ENCODE assay signal across 9 cellular contexts in genomic region chr1:9787702-9788101, GRCh38. TPM values are rescaled to one million over a fixed set of nuclear protein-coding genes. Genes with fewer than 3 reads are reported as not detected.
DNase-seq lines count a peak whose midpoint lies in the region; ATAC-seq and TF ChIP-seq lines count a peak whose summit lies in the region.
"Had no signal": no experiment of that assay in that cellular context is flagged by ENCODE, and none has a peak within 500 bp of the region (broad histone marks: within the 10 kb centered on the region; RNA-seq: fewer than 3 reads in every experiment).

No MANE protein-coding gene starts in this region.

- no peak for TF ChIP-seq POLR2A in heart left ventricle (IDR thresholded peaks at IDR 0.05)

- H3K4me3 ChIP-seq in heart left ventricle = peak overlapping the region in 1 of 12 donors; percentile 23
- H3K4me3 ChIP-seq: lung had no signal

- H4K5ac ChIP-seq in H9 (ENCODE audit: insufficient read length, low read depth, low read length) = no peak overlapping the region

- H3K4me1 ChIP-seq in heart left ventricle = peaks cover 0 to 12% (median 5%) of the 10 kb centered on the region in 12 donors
- H3K4me1 ChIP-seq in H9 (ENCODE audit: insufficient read depth, low read length) = peaks cover 2% of the 10 kb centered on the region; the same call in 1 of the 2 replicates

- intact Hi-C loops in heart left ventricle (cut with DNase I) = loop anchor here in 3 of 10 donors (2.0 to 5.0 kb wide), 2 partner anchors 80 to 81 kb away; no protein-coding TSS in a partner anchor

- peaks cover 17% of the 10 kb centered on the region for H3K36me3 Mint-ChIP-seq in activated CD4-positive, alpha-beta memory T cell treated with anti-CD3 and anti-CD28 coated beads, Interleukin-2, amount 10 ng/mL, durations not matched to agents 7 days and 5 days (ENCODE audit: low read depth)
- peaks cover 6 to 18% (median 6%) of the 10 kb centered on the region in 3 experiments; a peak in 4 of 7 replicates for H3K36me3 Mint-ChIP-seq in H9 (ENCODE audit: insufficient read depth in 1 of 3, low read depth in 3 of 3)

- CTCF ChIA-PET in activated CD4-positive, alpha-beta memory T cell treated with anti-CD3 and anti-CD28 coated beads, Interleukin-2, amount 10 ng/mL, durations not matched to agents 7 days and 5 days (lab: Charles Lee) = interaction anchor here (0.8 to 8.2 kb wide), 6 partner anchors 10 to 259 kb away, joined by 3 to 141 read pairs (median 4); no protein-coding TSS in a partner anchor

- H3K27me3 Mint-ChIP-seq in activated CD4-positive, alpha-beta memory T cell treated with anti-CD3 and anti-CD28 coated beads, Interleukin-2, amount 10 ng/mL, durations not matched to agents 7 days and 5 days = no peaks in the 10 kb centered on the region
- H3K27me3 Mint-ChIP-seq in H9 (ENCODE audit: low read depth) = no peaks in the 10 kb centered on the region; the same call in 1 of the 2 replicates

- TF ChIP-seq CTCF in heart left ventricle (IDR thresholded peaks at IDR 0.05) (no peak), H9 (conservative IDR thresholded peaks at IDR 0.05) (no peak)

- H3K27me3 ChIP-seq in heart left ventricle (no peaks in the 10 kb centered on the region), H9 (ENCODE audit: insufficient read depth, low read length) (no peaks in the 10 kb centered on the region)

- H3K27ac ChIP-seq in heart left ventricle (peak overlapping the region in 1 of 12 donors; percentile 54), H9 (ENCODE audit: insufficient read length, low read depth, low read length) (no peak overlapping the region)

- peak overlapping the region; percentile 87 for H3K27ac Mint-ChIP-seq in activated CD4-positive, alpha-beta memory T cell treated with anti-CD3 and anti-CD28 coated beads, Interleukin-2, amount 10 ng/mL, durations not matched to agents 7 days and 5 days
- peak overlapping the region in 1 of 3 experiments; percentile 79; a peak in 3 of 7 replicates for H3K27ac Mint-ChIP-seq in H9

- H2BK5ac ChIP-seq in H9 (ENCODE audit: insufficient read length, low read length) = no peak overlapping the region

- H3K79me1 ChIP-seq in H9 (ENCODE audit: insufficient read depth, low read depth, low read length, poor library complexity, severe bottlenecking) = peaks cover 17% of the 10 kb centered on the region

- H3K4me1 Mint-ChIP-seq in activated CD4-positive, alpha-beta memory T cell treated with anti-CD3 and anti-CD28 coated beads, Interleukin-2, amount 10 ng/mL, durations not matched to agents 7 days and 5 days = peaks cover 43% of the 10 kb centered on the region
- peaks cover 23 to 34% of the 10 kb centered on the region in 2 experiments for H3K4me1 Mint-ChIP-seq in H9

- H3K4me2 ChIP-seq in H9 (ENCODE audit: insufficient read depth, insufficient read length, low read length) = no peak overlapping the region

- peak overlapping the region; percentile 64 for H3K4me3 Mint-ChIP-seq in activated CD4-positive, alpha-beta memory T cell treated with anti-CD3 and anti-CD28 coated beads, Interleukin-2, amount 10 ng/mL, durations not matched to agents 7 days and 5 days
- H3K4me3 Mint-ChIP-seq in H9 = no peak overlapping the region

- no peak overlapping the region for H3K23ac ChIP-seq in H9 (ENCODE audit: insufficient read length, low read depth, low read length)

- no peaks in the 10 kb centered on the region for H3K36me3 ChIP-seq in heart left ventricle

- H4K8ac ChIP-seq in H9 (replicated peaks; ENCODE audit: insufficient read length, low read depth, low read length) = no peak overlapping the region

- peak; percentile 69 for DNase-seq in activated CD4-positive, alpha-beta memory T cell treated with anti-CD3 and anti-CD28 coated beads, Interleukin-2, amount 10 ng/mL, durations not matched to agents 7 days and 5 days
- DNase-seq in stimulated activated CD4-positive, alpha-beta T cell treated with anti-CD3 and anti-CD28 coated beads, Interleukin-15, amount 100 ng/mL, for 24 hours = peak; percentile 68
- DNase-seq in NK-92 (lab: John Stamatoyannopoulos, UW; ENCODE audit: unreplicated experiment) (no peak), heart left ventricle (no peak), H9 (no peak), NCI-H345 treated with DMSO at 0.1 percent for 48 hours (lab: John Stamatoyannopoulos, UW; ENCODE audit: unreplicated experiment) (no peak)

- no peaks in the 10 kb centered on the region for H3K9me3 ChIP-seq in heart left ventricle
- H3K9me3 ChIP-seq in H9 (ENCODE audit: control insufficient read depth, low read depth, low read length) = no peaks in the 10 kb centered on the region

- no peaks in the 10 kb centered on the region for H4K20me1 ChIP-seq in H9 (ENCODE audit: control insufficient read depth, insufficient read depth, insufficient read length)

- H3T11ph ChIP-seq in H9 (ENCODE audit: low read length) = no peak overlapping the region

- no peak overlapping the region for H3K18ac ChIP-seq in H9 (ENCODE audit: insufficient read length, low read depth, low read length)

- no peak overlapping the region for H4K91ac ChIP-seq in H9 (ENCODE audit: insufficient read length, low read depth, low read length)

- ATAC-seq in GM18520 (IDR thresholded peaks at IDR 0.05; ENCODE audit: unreplicated experiment) = peak; percentile 51
- peak; percentile 82 for ATAC-seq in HG03432 (IDR thresholded peaks at IDR 0.05; ENCODE audit: unreplicated experiment)
- no peak for ATAC-seq in heart left ventricle

- H3K56ac ChIP-seq in H9 (ENCODE audit: insufficient read length, low read depth, low read length) = no peak overlapping the region

- POLR2A ChIA-PET in activated CD4-positive, alpha-beta memory T cell treated with anti-CD3 and anti-CD28 coated beads, Interleukin-2, amount 10 ng/mL, durations not matched to agents 7 days and 5 days (lab: Charles Lee) = interaction anchor here (0.8 to 2.2 kb wide), 3 partner anchors 9 to 38 kb away, joined by 3 to 12 read pairs (median 5); no protein-coding TSS in a partner anchor

- 89 to 94% (median 93%) methylated on average over 8 of the region's 8 CpGs for WGBS in heart left ventricle, 4 donors
- no CpG with 5 or more reads among the region's 8 CpGs for WGBS in H9 (ENCODE audit: extremely low coverage, insufficient read length, low lambda C conversion rate)

- H2BK120ac ChIP-seq in H9 (ENCODE audit: low read depth, low read length, poor library complexity, severe bottlenecking) = no peak overlapping the region

- H3K4ac ChIP-seq in H9 (ENCODE audit: low read depth, low read length) = no peak overlapping the region

- no peak overlapping the region for H2AK5ac ChIP-seq in H9 (ENCODE audit: insufficient read length, low read length)

- no peak overlapping the region for H2BK20ac ChIP-seq in H9 (ENCODE audit: low read depth, low read length, poor library complexity, severe bottlenecking)

- no peak overlapping the region for H2BK15ac ChIP-seq in H9 (ENCODE audit: low read depth, low read length)

- no peaks in the 10 kb centered on the region for H3K23me2 ChIP-seq in H9 (ENCODE audit: insufficient read length, low read depth, low read length, poor library complexity, severe bottlenecking)

- no peak overlapping the region for H2BK12ac ChIP-seq in H9 (ENCODE audit: insufficient read length, low read depth, low read length)

- H3K79me2 ChIP-seq in H9 (ENCODE audit: insufficient read depth, low read length) = peaks cover 8% of the 10 kb centered on the region; the same call in 1 of the 2 replicates

- no peak overlapping the region for H3K14ac ChIP-seq in H9 (ENCODE audit: insufficient read depth, low read length)

- H2AFZ ChIP-seq in H9 (ENCODE audit: low read length) = no peak overlapping the region

- no peak overlapping the region for H3K9ac ChIP-seq in H9 (ENCODE audit: extremely low read depth, insufficient read length, low read length)

- peaks cover 2% of the 10 kb centered on the region for H3K9me3 Mint-ChIP-seq in activated CD4-positive, alpha-beta memory T cell treated with anti-CD3 and anti-CD28 coated beads, Interleukin-2, amount 10 ng/mL, durations not matched to agents 7 days and 5 days
- H3K9me3 Mint-ChIP-seq in H9 = peaks cover 0 to 2% of the 10 kb centered on the region in 2 experiments; a peak in 3 of 5 replicates

RNA-seq across cellular contexts. Expression of gene CLSTN1, which starts 36.1 kb away (rescaled TPM):
- 100 to 1,000 TPM in 1 of 2 experiments, 10 to 100 TPM in 1; 96.9 to 102 TPM for total RNA-seq in activated CD4-positive, alpha-beta memory T cell treated with anti-CD3 and anti-CD28 coated beads, Interleukin-2, amount 10 ng/mL, durations not matched to agents 7 days and 5 days
- 10 to 100 TPM; 50.6 to 79.4 (median 64.3) TPM for total RNA-seq in heart left ventricle
- 10 to 100 TPM; 37.6 to 40.5 TPM for polyA plus RNA-seq in heart left ventricle
- total RNA-seq in H9 (2021) = 100 and 101 TPM in 2 replicates

Comparison
In these comparisons a context has a peak if more than half of its experiments do, and no peak if none do; other contexts are left out.
1. ATAC-seq: peak in GM18520 (single experiment) and HG03432 (single experiment); none in heart left ventricle (0 of 4).
2. DNase-seq: peak in activated CD4-positive, alpha-beta memory T cell treated with anti-CD3 and anti-CD28 coated beads, Interleukin-2, amount 10 ng/mL, durations not matched to agents 7 days and 5 days (single experiment) and stimulated activated CD4-positive, alpha-beta T cell treated with anti-CD3 and anti-CD28 coated beads, Interleukin-15, amount 100 ng/mL, for 24 hours (single experiment); none in NK-92 (single experiment), heart left ventricle (0 of 5), H9 (single experiment) and NCI-H345 treated with DMSO at 0.1 percent for 48 hours (single experiment).